ENCODE assay signal across 8 cellular contexts in genomic region chr4:54091637-54092404, GRCh38. TPM values are rescaled to one million over a fixed set of nuclear protein-coding genes. Genes with fewer than 3 reads are reported as not detected.
DNase-seq lines count a peak whose midpoint lies in the region; ATAC-seq and TF ChIP-seq lines count a peak whose summit lies in the region.

No MANE protein-coding gene starts in this region.

- peaks cover 86% of the 10 kb centered on the region for H3K27me3 Mint-ChIP-seq in nephron (ENCODE audit: low read depth)

- H2AFZ ChIP-seq in OCI-LY3 (ENCODE audit: low read depth, low read length): peak overlapping the region; percentile 99

- H3K36me3 ChIP-seq in BJ (ENCODE audit: control insufficient read depth, insufficient read depth, low read length): no peaks in the 10 kb centered on the region
- H3K36me3 ChIP-seq in OCI-LY3 (replicated peaks; ENCODE audit: low read depth, low read length): no peaks in the 10 kb centered on the region

- H3K4me1 Mint-ChIP-seq in nephron: peaks cover 10% of the 10 kb centered on the region

- H4K20me1 ChIP-seq in OCI-LY3 (ENCODE audit: insufficient read depth, low read length): no peaks in the 10 kb centered on the region

- no peaks in the 10 kb centered on the region for H3K79me2 ChIP-seq in OCI-LY3 (ENCODE audit: low read length)

- no peak for TF ChIP-seq CTCF in BJ (IDR thresholded peaks at IDR 0.05; ENCODE audit: insufficient read depth, low read depth, low read length)
- TF ChIP-seq CTCF in OCI-LY3 (IDR thresholded peaks at IDR 0.05; ENCODE audit: low read depth, low read length): no peak
- no peak for TF ChIP-seq CTCF in fibroblast of pulmonary artery (IDR thresholded peaks at IDR 0.05; ENCODE audit: low read length, missing control alignments)
- no peak for TF ChIP-seq CTCF in nephron (IDR thresholded peaks at IDR 0.05; ENCODE audit: unreplicated experiment in 3 of 3)

- H3K36me3 Mint-ChIP-seq in nephron (ENCODE audit: low read depth): no peaks in the 10 kb centered on the region

- no peak overlapping the region for H3K27ac ChIP-seq in OCI-LY3 (ENCODE audit: low read length)

- CTCF ChIA-PET in BJ (lab: Yijun Ruan, JAX): no interaction called here

- H3K4me3 ChIP-seq in BJ (ENCODE audit: low read depth, low read length) (peak overlapping the region; percentile 48), OCI-LY3 (ENCODE audit: low read length) (peak overlapping the region; percentile 93), fibroblast of pulmonary artery (replicated peaks; ENCODE audit: low read depth, low read length) (peak overlapping the region; percentile 65)

- no peak overlapping the region for H3K27ac Mint-ChIP-seq in nephron

- DNase-seq in BJ (ENCODE audit: low read depth): no peak
- DNase-seq in HK-2 (ENCODE audit: unreplicated experiment): peak; percentile 54
- peak; percentile 58 to 62 for DNase-seq in activated T-helper 1 cell treated with anti-CD3 and anti-CD28 coated beads, Interleukin-2, amount 50 U/mL, for 16 hours (ENCODE audit: low read depth in 1 of 2, low spot score in 1 of 2)
- DNase-seq in fibroblast of pulmonary artery (ENCODE audit: low read depth): peak; percentile 79
- peak; percentile 74 for DNase-seq in stimulated activated naive CD8-positive, alpha-beta T cell treated with anti-CD3 and anti-CD28 coated beads, Interleukin-15, Interleukin-2, amounts not matched to agents 100 U/mL and 50 U/mL, for 24 hours

- no peaks in the 10 kb centered on the region for H3K9me3 Mint-ChIP-seq in nephron

- POLR2A ChIA-PET in BJ (lab: Charles Lee): no interaction called here

- peak overlapping the region; percentile 84 to 88 (median 86) for H3K4me3 Mint-ChIP-seq in nephron

- H3K4me2 ChIP-seq in OCI-LY3 (ENCODE audit: low read length): peak overlapping the region; percentile 99

- H3K9me3 ChIP-seq in OCI-LY3 (ENCODE audit: insufficient read depth, low read length): no peaks in the 10 kb centered on the region

- H3K9ac ChIP-seq in OCI-LY3 (ENCODE audit: low read length): peak overlapping the region; percentile 68

- 0 out of 2 replicates have a peak, but pooled peaks cover 9% of the 10 kb centered on the region for H3K4me1 ChIP-seq in OCI-LY3 (ENCODE audit: low read length)

- peaks cover 3% of the 10 kb centered on the region for H3K27me3 ChIP-seq in BJ (ENCODE audit: control insufficient read depth, insufficient read depth, low read length)
- H3K27me3 ChIP-seq in OCI-LY3 (ENCODE audit: low read depth, low read length): 0 out of 2 replicates have a peak, but pooled peaks cover 3% of the 10 kb centered on the region

- peak; percentile 53 for ATAC-seq in GM19328 (IDR thresholded peaks at IDR 0.05; ENCODE audit: unreplicated experiment)
- peak; percentile 71 for ATAC-seq in stimulated activated naive CD8-positive, alpha-beta T cell treated with anti-CD3 and anti-CD28 coated beads, Interleukin-15, Interleukin-2, amounts not matched to agents 100 U/mL and 50 U/mL, for 24 hours

RNA-seq across cellular contexts. Expression of gene GSX2, which starts 8.1 kb away (rescaled TPM):
- polyA plus RNA-seq in BJ (2011; rRNA removed): not detected in 2 replicates
- polyA minus RNA-seq in BJ (2011; rRNA and poly(A)+ RNA removed): not detected in 2 replicates

RNA-seq across cellular contexts. Expression of gene CHIC2, which starts 27.4 kb away (rescaled TPM):
- polyA plus RNA-seq in BJ (2011; rRNA removed): 15.6 and 28.2 TPM in 2 replicates
- polyA minus RNA-seq in BJ (2011; rRNA and poly(A)+ RNA removed): 12.7 and 14.0 TPM in 2 replicates
